Comparison of ENCODE assay signal across 8 cellular contexts in the genomic region with DNA sequence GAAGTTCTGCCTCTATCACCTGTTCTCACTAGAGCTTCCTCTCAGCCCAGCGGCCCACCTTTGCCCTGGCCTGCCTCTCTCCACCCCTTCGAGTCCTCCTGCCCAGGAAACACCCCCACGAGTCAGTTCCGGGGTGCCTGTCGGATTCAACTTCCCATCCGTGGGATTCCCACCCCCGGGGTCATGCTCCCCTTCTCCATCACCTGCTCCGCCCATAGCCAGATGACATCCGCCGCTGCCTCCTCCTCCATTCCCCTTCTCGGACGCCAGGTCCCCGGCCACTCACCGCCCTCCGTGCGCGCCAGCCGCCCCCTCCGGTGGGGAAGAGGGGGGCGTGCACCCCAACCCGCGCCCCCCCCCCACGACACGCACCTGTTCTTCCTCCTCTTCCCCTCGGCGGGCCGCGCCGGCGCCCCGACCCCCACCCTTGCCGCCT. TPM values are rescaled to one million over a fixed set of nuclear protein-coding genes. Genes with fewer than 3 reads are reported as not detected.
DNase-seq lines count a peak whose midpoint lies in the region; ATAC-seq and TF ChIP-seq lines count a peak whose summit lies in the region.

No MANE protein-coding gene starts in this region.

- peak overlapping the region; percentile 88 for H3K27ac ChIP-seq in layer of hippocampus (ENCODE audit: low read depth, low read length)

- peak; percentile 47 for ATAC-seq in GM21423 (IDR thresholded peaks at IDR 0.05; ENCODE audit: unreplicated experiment)

- H3K27me3 ChIP-seq in layer of hippocampus (ENCODE audit: control insufficient read depth, insufficient read depth, low read length): no peaks in the 10 kb centered on the region

- TF ChIP-seq CTCF in cardiac fibroblast (IDR thresholded peaks at IDR 0.05; ENCODE audit: low read depth, low read length): no peak

- peak overlapping the region; percentile 81 to 92 for H3K4me3 ChIP-seq in cardiac fibroblast (replicated peaks in 1 of 2; ENCODE audit: low read depth in 2 of 2, low read length in 2 of 2)

- CTCF ChIA-PET in HEK293T (lab: Yijun Ruan, JAX): interaction anchor here (1.4 kb wide), 1 partner anchor 46 kb away, joined by 3 read pairs; no protein-coding TSS in a partner anchor

- POLR2A ChIA-PET in HEK293T (lab: Yijun Ruan, JAX): interaction anchor here (0.7 to 1.5 kb wide), 3 partner anchors 13 to 56 kb away, joined by 3 to 4 read pairs (median 3); no protein-coding TSS in a partner anchor

- H3K9me3 Mint-ChIP-seq in IgD-negative memory B cell: no peaks in the 10 kb centered on the region

- no peaks in the 10 kb centered on the region for H3K36me3 Mint-ChIP-seq in IgD-negative memory B cell

- peaks cover 25 to 36% (median 26%) of the 10 kb centered on the region in 3 donors for H3K4me1 Mint-ChIP-seq in IgD-negative memory B cell

- no peaks in the 10 kb centered on the region for H3K27me3 Mint-ChIP-seq in IgD-negative memory B cell

- peak overlapping the region; percentile 95 to 99 (median 98) for H3K27ac Mint-ChIP-seq in IgD-negative memory B cell

- H3K4me3 Mint-ChIP-seq in IgD-negative memory B cell: peak overlapping the region; percentile 99 to 100 (median 100)

- DNase-seq in DMS53 (lab: John Stamatoyannopoulos, UW) (peak; percentile 62), cardiac fibroblast (ENCODE audit: low read depth in 2 of 2) (peak; percentile 19 to 23), HEK293T (ENCODE audit: extremely low spot score) (no peak)
- peak; percentile 26 to 35 (median 30) for DNase-seq in activated CD4-positive, CD25-positive, alpha-beta regulatory T cell (lab: John Stamatoyannopoulos, UW)
- peak; percentile 64 for DNase-seq in stimulated activated CD4-positive, alpha-beta T cell treated with anti-CD3 and anti-CD28 coated beads, Interleukin-1b, Interleukin-23, amount 100 ng/mL, for 48 hours

TF ChIP-seq in HEK293T, 16 proteins besides CTCF, POLR2A, EP300 and RAD21:
- TF ChIP-seq BHLHE40 (IDR thresholded peaks at IDR 0.05; ENCODE audit: borderline replicate concordance) (no peak), ZNF384 (IDR thresholded peaks at IDR 0.05) (no peak), FOXM1 (IDR thresholded peaks at IDR 0.05; ENCODE audit: borderline replicate concordance) (no peak), SP1 (IDR thresholded peaks at IDR 0.05) (no peak), L3MBTL2 (conservative IDR thresholded peaks at IDR 0.05) (no peak), HDGF (IDR thresholded peaks at IDR 0.05; ENCODE audit: borderline replicate concordance) (no peak)

RNA-seq across cellular contexts. Expression of a gene that starts 0.8 kb away (rescaled TPM):
- 18.6 TPM for polyA plus RNA-seq in IgD-negative memory B cell
